ENCODE assay signal across 1 cellular context in genomic region chr11:79055866-79056632, GRCh38.
TF ChIP-seq lines count a peak whose summit lies in the region.

No MANE protein-coding gene starts in this region.

TF ChIP-seq in H1, 55 proteins besides CTCF, POLR2A, EP300 and RAD21 (continued from another document):
- TF ChIP-seq HDAC6 (IDR thresholded peaks at IDR 0.05; ENCODE audit: low read depth, low read length) (no peak), BACH1 (IDR thresholded peaks at IDR 0.05; ENCODE audit: low read length) (no peak), ZNF274 (IDR thresholded peaks at IDR 0.05; ENCODE audit: borderline replicate concordance, extremely low read depth, low read length) (no peak), CTBP2 (IDR thresholded peaks at IDR 0.05; ENCODE audit: borderline replicate concordance, insufficient read depth, insufficient read length, low read length) (no peak), CHD2 (IDR thresholded peaks at IDR 0.05; ENCODE audit: low read length) (no peak), KDM5A (IDR thresholded peaks at IDR 0.05; ENCODE audit: low read length) (no peak), JUND (IDR thresholded peaks at IDR 0.05; ENCODE audit: low read length) (no peak), TAF1 (IDR thresholded peaks at IDR 0.05; ENCODE audit: low read depth, low read length) (no peak), RXRA (IDR thresholded peaks at IDR 0.05; ENCODE audit: insufficient read depth, low read depth, low read length) (no peak), TEAD4 (IDR thresholded peaks at IDR 0.05; ENCODE audit: low read depth, low read length) (no peak), RFX5 (IDR thresholded peaks at IDR 0.05; ENCODE audit: borderline replicate concordance, low read depth, low read length) (no peak)
TF ChIP-seq in H1: peak in this region for 0.
